ENCODE assay signal across 11 cellular contexts in the genomic region with DNA sequence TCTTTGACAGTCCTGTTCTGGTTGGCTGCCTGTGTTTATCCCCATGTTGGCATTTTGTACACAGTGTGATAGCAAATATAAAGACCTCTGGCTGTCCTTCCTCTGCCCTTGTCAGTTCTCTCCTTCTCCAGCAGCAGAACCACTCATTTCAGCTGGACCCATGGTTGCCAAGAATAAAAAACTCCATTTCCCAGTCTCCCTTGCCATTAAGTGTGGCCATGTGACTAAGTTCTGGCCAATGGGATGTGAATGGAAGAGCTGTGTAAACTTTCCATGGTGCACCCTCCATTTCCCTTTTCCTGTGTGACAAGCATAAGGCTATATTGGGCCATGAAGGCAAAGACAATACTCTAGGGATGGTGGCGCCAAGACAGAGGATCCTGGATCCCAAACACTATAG.
DNase-seq lines count a peak whose midpoint lies in the region; ATAC-seq and TF ChIP-seq lines count a peak whose summit lies in the region.
"Had no signal": no experiment of that assay in that cellular context is flagged by ENCODE, and none has a peak within 500 bp of the region (broad histone marks: within the 10 kb centered on the region; RNA-seq: fewer than 3 reads in every experiment).

No MANE protein-coding gene starts in this region.

- H3K9me3 ChIP-seq in mammary epithelial cell (replicated peaks; ENCODE audit: insufficient read depth, low read length), result no peaks in the 10 kb centered on the region
- H3K9me3 ChIP-seq in left lung, result no peaks in the 10 kb centered on the region
- no peaks in the 10 kb centered on the region for H3K9me3 ChIP-seq in testis

- TF ChIP-seq CTCF in mammary epithelial cell (conservative IDR thresholded peaks at IDR 0.05 in 1 of 2, IDR thresholded peaks at IDR 0.05 in 1 of 2; ENCODE audit: extremely low read depth in 1 of 2, insufficient read depth in 1 of 2, low read depth in 1 of 2, low read length in 2 of 2) (no peak), left lung (IDR thresholded peaks at IDR 0.05) (no peak), testis (IDR thresholded peaks at IDR 0.05) (no peak)

- H3K36me3 ChIP-seq in mammary epithelial cell (ENCODE audit: insufficient read depth, low read length) (no peaks in the 10 kb centered on the region), left lung (no peaks in the 10 kb centered on the region), testis (ENCODE audit: low read depth, missing control alignments) (no peaks in the 10 kb centered on the region)

- peaks cover 32% of the 10 kb centered on the region for H3K4me1 ChIP-seq in mammary epithelial cell (ENCODE audit: insufficient read depth, low read length)
- H3K4me1 ChIP-seq in left lung, result peaks cover 14 to 71% of the 10 kb centered on the region in 2 donors
- peaks cover 12% of the 10 kb centered on the region for H3K4me1 ChIP-seq in testis

- no peaks in the 10 kb centered on the region for H3K27me3 ChIP-seq in mammary epithelial cell (ENCODE audit: insufficient read depth, low read length)
- no peaks in the 10 kb centered on the region for H3K27me3 ChIP-seq in left lung
- no peaks in the 10 kb centered on the region for H3K27me3 ChIP-seq in testis

- H4K20me1 ChIP-seq in mammary epithelial cell (ENCODE audit: insufficient read depth, low read length), result no peaks in the 10 kb centered on the region

- intact Hi-C loops in mammary epithelial cell (cut with micrococcal nuclease), result loop anchor here (1.0 to 5.0 kb wide), 4 partner anchors 46 to 80 kb away; a partner anchor contains a TSS
- intact Hi-C loops in left lung (cut with DNase I), result no loop called here
- intact Hi-C loops in testis (cut with DNase I; ENCODE audit: low total_unique reads), result no loop called here

- ATAC-seq in left lung (peak; percentile 36), HG02678 (IDR thresholded peaks at IDR 0.05; ENCODE audit: unreplicated experiment) (no peak), GM19328 (IDR thresholded peaks at IDR 0.05; ENCODE audit: unreplicated experiment) (no peak)
- ATAC-seq in stimulated activated naive CD8-positive, alpha-beta T cell treated with anti-CD3 and anti-CD28 coated beads, Interleukin-15, Interleukin-2, amounts not matched to agents 100 U/mL and 50 U/mL, for 24 hours, result no peak

- TF ChIP-seq POLR2A in testis (IDR thresholded peaks at IDR 0.05), result no peak

- DNase-seq in NCI-H2029 (lab: John Stamatoyannopoulos, UW), result peak; percentile 32
- no peak for DNase-seq in NCI-H2029 treated with DMSO at 0.1 percent for 48 hours (lab: John Stamatoyannopoulos, UW)
- DNase-seq in mammary epithelial cell, result no peak
- no peak for DNase-seq in left lung
- peak; percentile 28 for DNase-seq in testis
- DNase-seq in stimulated activated naive CD8-positive, alpha-beta T cell treated with anti-CD3 and anti-CD28 coated beads, Interleukin-15, Interleukin-2, amounts not matched to agents 100 U/mL and 50 U/mL, for 24 hours, result no peak
- DNase-seq: activated naive CD8-positive, alpha-beta T cell treated with anti-CD3 and anti-CD28 coated beads, Interleukin-2, amount 10 ng/mL, durations not matched to agents 7 days and 5 days; NCI-H2107 had no signal

- in situ Hi-C loops in mammary epithelial cell (cut with MboI; ENCODE audit: low sequenced_read_pairs in 2 of 2), result no loop called here

- H3K27ac ChIP-seq in mammary epithelial cell (ENCODE audit: insufficient read depth, low read depth, low read length) (peak overlapping the region; percentile 96), left lung (peak overlapping the region; percentile 51 to 83), testis (peak overlapping the region; percentile 50 to 67)
- H3K27ac ChIP-seq: VCaP had no signal

- H3K79me2 ChIP-seq in mammary epithelial cell (ENCODE audit: insufficient read depth, low read length), result peaks cover 8% of the 10 kb centered on the region

- peak overlapping the region; percentile 51 for H3K9ac ChIP-seq in mammary epithelial cell (ENCODE audit: insufficient read depth, low read length)

- CTCF ChIA-PET in mammary epithelial cell (lab: Charles Lee; ENCODE audit: low non-redundant PET), result no interaction called here

- H3K4me3 ChIP-seq in mammary epithelial cell (replicated peaks in 1 of 3; ENCODE audit: insufficient read depth in 1 of 3, low read depth in 2 of 3, low read length in 3 of 3) (no peak overlapping the region), left lung (no peak overlapping the region), testis (no peak overlapping the region)

- no TSS peak for BruUV-seq in mammary epithelial cell (replicated peaks; lab: Mats Ljungman, UMichigan)

- no peak overlapping the region for H3K4me2 ChIP-seq in mammary epithelial cell (ENCODE audit: insufficient read depth, low read depth, low read length)

- dilution Hi-C loops in mammary epithelial cell (cut with HindIII; ENCODE audit: low sequenced_read_pairs), result no loop called here

- 100% methylated on average over 1 of the region's 1 CpG for WGBS in mammary epithelial cell (ENCODE audit: low coverage, missing lambda C conversion rate)
- 92 to 100% methylated on average over 1 of the region's 1 CpG for WGBS in testis, 2 donors

- peak overlapping the region; percentile 15 for H2AFZ ChIP-seq in mammary epithelial cell (ENCODE audit: low read depth, low read length)

Comparison
In these comparisons a context has a peak if more than half of its experiments do, and no peak if none do; other contexts are left out.
1. DNase-seq: peak in NCI-H2029 (single experiment) and testis (single experiment); none in NCI-H2029 treated with DMSO at 0.1 percent for 48 hours (single experiment), mammary epithelial cell (single experiment), left lung (0 of 2) and stimulated activated naive CD8-positive, alpha-beta T cell treated with anti-CD3 and anti-CD28 coated beads, Interleukin-15, Interleukin-2, amounts not matched to agents 100 U/mL and 50 U/mL, for 24 hours (single experiment).
2. Peak in every context shown above with its lines, with median percentiles within 50 percentile points of each other: H3K27ac ChIP-seq.